Comparison of ENCODE assay signal across 8 cellular contexts in genomic region chr13:66657165-66657895, GRCh38.
DNase-seq lines count a peak whose midpoint lies in the region; ATAC-seq and TF ChIP-seq lines count a peak whose summit lies in the region.

No MANE protein-coding gene starts in this region.

- ATAC-seq in GM21825 (IDR thresholded peaks at IDR 0.05; ENCODE audit: unreplicated experiment) = no peak

- POLR2A ChIA-PET in OCI-LY7 (lab: Charles Lee) = interaction anchor here (0.7 to 1.5 kb wide), 6 partner anchors 11 to 563 kb away, joined by 3 to 4 read pairs (median 3); no protein-coding TSS in a partner anchor

- H2AFZ ChIP-seq in OCI-LY7 (ENCODE audit: low read length) = peak overlapping the region; percentile 99

- H3K4me2 ChIP-seq in OCI-LY7 (ENCODE audit: low read length) = peak overlapping the region; percentile 87

- CTCF ChIA-PET in OCI-LY7 (lab: Charles Lee; ENCODE audit: unreplicated experiment) = no interaction called here

- H3K4me3 ChIP-seq in HFF-Myc (replicated peaks; ENCODE audit: low read depth, low read length) = no peak overlapping the region
- peak overlapping the region; percentile 10 for H3K4me3 ChIP-seq in OCI-LY7 (ENCODE audit: low read depth, low read length, poor library complexity, severe bottlenecking)
- no peak overlapping the region for H3K4me3 ChIP-seq in fibroblast of mammary gland (ENCODE audit: control insufficient read depth, low read depth, low read length)

- intact Hi-C loops in OCI-LY7 (cut with micrococcal nuclease; ENCODE audit: unreplicated experiment) = no loop called here

- H3K27ac ChIP-seq in OCI-LY7 (ENCODE audit: low read depth, low read length, poor library complexity, severe bottlenecking) = peak overlapping the region; percentile 96

- DNase-seq in HFF-Myc (ENCODE audit: extremely low read depth, low read depth) = peak; percentile 93
- DNase-seq in OCI-LY7 (ENCODE audit: low spot score) = no peak
- peak; percentile 99 for DNase-seq in fibroblast of mammary gland (ENCODE audit: low read depth)
- DNase-seq in pons (ENCODE audit: low spot score) = peak; percentile 88
- no peak for DNase-seq in effector CD8-positive, alpha-beta T cell (lab: John Stamatoyannopoulos, UW)
- DNase-seq in GDM1 (lab: John Stamatoyannopoulos, UW) = no peak
- no peak for DNase-seq in activated effector memory CD4-positive, alpha-beta T cell treated with anti-CD3 and anti-CD28 coated beads, Interleukin-2, amount 50 U/mL, for 16 hours

- H3K9me3 ChIP-seq in OCI-LY7 (ENCODE audit: low read length) = peaks cover 18% of the 10 kb centered on the region; the same call in 1 of the 2 replicates

- TF ChIP-seq CTCF in HFF-Myc (IDR thresholded peaks at IDR 0.05; ENCODE audit: low read depth, low read length, missing control alignments) (no peak), OCI-LY7 (conservative IDR thresholded peaks at IDR 0.05; ENCODE audit: low read length) (no peak), fibroblast of mammary gland (conservative IDR thresholded peaks at IDR 0.05; ENCODE audit: control insufficient read depth, insufficient read depth, low read depth, low read length) (no peak)

- no peaks in the 10 kb centered on the region for H3K9me2 ChIP-seq in OCI-LY7 (ENCODE audit: insufficient read depth, low read length)

- no peaks in the 10 kb centered on the region for H3K79me2 ChIP-seq in OCI-LY7 (ENCODE audit: insufficient read depth, low read depth, low read length)

- H4K20me1 ChIP-seq in OCI-LY7 (ENCODE audit: insufficient read depth, low read length) = no peaks in the 10 kb centered on the region

- peaks cover 58% of the 10 kb centered on the region for H3K4me1 ChIP-seq in OCI-LY7 (ENCODE audit: insufficient read depth, low read length, poor library complexity, severe bottlenecking)

- H3K36me3 ChIP-seq in OCI-LY7 (ENCODE audit: insufficient read depth, low read length) = peaks cover 24% of the 10 kb centered on the region

- BruUV-seq in OCI-LY7 (replicated peaks; lab: Mats Ljungman, UMichigan) = no TSS peak

Comparison
In these comparisons a context has a peak if more than half of its experiments do, and no peak if none do; other contexts are left out.
1. DNase-seq: peak in HFF-Myc (single experiment), fibroblast of mammary gland (single experiment) and pons (single experiment); none in OCI-LY7 (single experiment), effector CD8-positive, alpha-beta T cell (single experiment), GDM1 (single experiment) and activated effector memory CD4-positive, alpha-beta T cell treated with anti-CD3 and anti-CD28 coated beads, Interleukin-2, amount 50 U/mL, for 16 hours (single experiment).